8 cellular contexts compared by ENCODE assay signal in the genomic region with DNA sequence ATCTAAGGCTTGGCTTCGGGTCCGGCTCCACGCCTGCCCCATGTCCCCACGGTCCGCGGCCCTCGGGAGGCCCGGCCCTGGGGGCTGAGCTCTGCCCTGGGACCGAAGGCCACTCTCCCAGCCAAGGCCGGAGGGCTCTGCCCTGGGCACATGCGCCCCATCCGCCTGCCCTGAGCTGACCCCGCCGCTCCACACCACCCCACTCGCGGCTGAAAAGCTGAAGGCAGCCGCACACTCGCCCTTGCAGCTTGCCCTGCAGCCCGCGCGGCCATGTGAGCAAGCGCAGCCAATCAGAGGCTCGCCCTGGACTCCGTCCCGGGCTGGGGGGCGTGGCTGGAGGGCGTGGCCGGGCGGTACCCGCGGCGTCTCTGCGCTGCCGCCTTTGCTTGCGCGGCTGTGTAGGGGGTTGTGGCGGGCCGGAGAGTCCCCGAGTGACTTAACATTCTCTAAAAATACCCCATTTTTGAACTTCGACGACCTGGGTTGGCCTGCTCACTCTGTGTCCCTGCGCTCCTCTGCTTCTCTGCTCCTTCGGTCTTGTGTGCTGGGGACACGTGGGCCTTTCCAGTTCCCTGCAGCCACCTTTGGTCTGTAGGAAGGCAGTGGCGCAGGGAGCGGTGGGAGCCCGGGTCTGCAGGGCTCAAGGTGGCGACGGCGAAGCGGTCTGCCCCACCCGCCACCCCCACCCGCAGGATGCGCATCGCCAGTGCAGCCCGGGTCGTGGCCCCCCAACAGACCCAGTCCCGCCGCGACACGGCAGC. TPM values are rescaled to one million over a fixed set of nuclear protein-coding genes. Genes with fewer than 3 reads are reported as not detected.
DNase-seq lines count a peak whose midpoint lies in the region; ATAC-seq and TF ChIP-seq lines count a peak whose summit lies in the region.

No MANE protein-coding gene starts in this region.

- H3K27me3 ChIP-seq in DND-41 (ENCODE audit: insufficient read depth, low read length, poor library complexity) (no peaks in the 10 kb centered on the region), IMR-90 (ENCODE audit: control insufficient read depth, insufficient read depth, low read length) (no peaks in the 10 kb centered on the region), stomach smooth muscle (ENCODE audit: control insufficient read depth in 1 of 2, insufficient read depth in 2 of 2, low read length in 2 of 2) (no peaks in the 10 kb centered on the region)

- no peaks in the 10 kb centered on the region for H3K79me2 ChIP-seq in DND-41 (ENCODE audit: insufficient read depth, low read length)

- H3K4me1 Mint-ChIP-seq in activated T-helper 2 cell treated with anti-CD3 and anti-CD28 coated beads, Interferon-gamma antibody, Interleukin-2, Interleukin-4, amounts not matched to agents 10 μg/mL and 5 μg/mL and 100 μg/mL, durations not matched to agents 14 hours and 24 hours and 36 hours (ENCODE audit: low read depth), result peaks cover 31% of the 10 kb centered on the region
- H3K4me1 Mint-ChIP-seq in neural crest cell, result peaks cover 9% of the 10 kb centered on the region

- no peak for TF ChIP-seq POLR2A in IMR-90 (IDR thresholded peaks at IDR 0.05; ENCODE audit: low read depth, low read length)

- H3K9me3 ChIP-seq in DND-41 (ENCODE audit: insufficient read depth, low read length, severe bottlenecking) (no peaks in the 10 kb centered on the region), IMR-90 (ENCODE audit: control insufficient read depth, insufficient read depth, low read length) (no peaks in the 10 kb centered on the region), stomach smooth muscle (ENCODE audit: control insufficient read depth in 2 of 2, low read length in 2 of 2) (no peaks in the 10 kb centered on the region)

- BruUV-seq in IMR-90 (replicated peaks; lab: Mats Ljungman, UMichigan), result no TSS peak

- no peaks in the 10 kb centered on the region for H3K9me3 Mint-ChIP-seq in activated T-helper 2 cell treated with anti-CD3 and anti-CD28 coated beads, Interferon-gamma antibody, Interleukin-2, Interleukin-4, amounts not matched to agents 10 μg/mL and 5 μg/mL and 100 μg/mL, durations not matched to agents 14 hours and 24 hours and 36 hours
- H3K9me3 Mint-ChIP-seq in neural crest cell, result no peaks in the 10 kb centered on the region

- TF ChIP-seq CTCF in DND-41 (IDR thresholded peaks at IDR 0.05; ENCODE audit: borderline replicate concordance, extremely low read depth, low read length, poor library complexity, severe bottlenecking), result peak; percentile 31
- no peak for TF ChIP-seq CTCF in IMR-90 (conservative IDR thresholded peaks at IDR 0.05; ENCODE audit: low read depth, low read length)
- no peak for TF ChIP-seq CTCF in neural crest cell (conservative IDR thresholded peaks at IDR 0.05)

- H3K27me3 Mint-ChIP-seq in activated T-helper 2 cell treated with anti-CD3 and anti-CD28 coated beads, Interferon-gamma antibody, Interleukin-2, Interleukin-4, amounts not matched to agents 10 μg/mL and 5 μg/mL and 100 μg/mL, durations not matched to agents 14 hours and 24 hours and 36 hours (ENCODE audit: low read depth), result no peaks in the 10 kb centered on the region
- peaks cover 39% of the 10 kb centered on the region for H3K27me3 Mint-ChIP-seq in neural crest cell (ENCODE audit: low read depth)

- H2AFZ ChIP-seq in DND-41 (ENCODE audit: low read depth, low read length), result peak overlapping the region; percentile 99
- peak overlapping the region; percentile 98 for H2AFZ ChIP-seq in IMR-90 (replicated peaks; ENCODE audit: low read length, poor library complexity)

- H2BK120ac ChIP-seq in IMR-90 (ENCODE audit: low read depth, low read length), result peak overlapping the region; percentile 74

- H4K91ac ChIP-seq in IMR-90 (ENCODE audit: insufficient read depth, low read depth, low read length), result peak overlapping the region; percentile 84

- H3K9ac ChIP-seq in DND-41 (ENCODE audit: low read depth, low read length), result peak overlapping the region; percentile 92
- H3K9ac ChIP-seq in IMR-90 (ENCODE audit: low read depth, low read length), result peak overlapping the region; percentile 78
- peak overlapping the region; percentile 48 to 64 for H3K9ac ChIP-seq in stomach smooth muscle (ENCODE audit: low read length in 2 of 2)

- peak overlapping the region; percentile 82 for H3K4me3 Mint-ChIP-seq in activated T-helper 2 cell treated with anti-CD3 and anti-CD28 coated beads, Interferon-gamma antibody, Interleukin-2, Interleukin-4, amounts not matched to agents 10 μg/mL and 5 μg/mL and 100 μg/mL, durations not matched to agents 14 hours and 24 hours and 36 hours (ENCODE audit: low read depth)
- H3K4me3 Mint-ChIP-seq in neural crest cell, result peak overlapping the region; percentile 74

- H2BK5ac ChIP-seq in IMR-90 (ENCODE audit: low read depth, low read length, poor library complexity, severe bottlenecking), result peak overlapping the region; percentile 18

- peak overlapping the region; percentile 74 for H2AK9ac ChIP-seq in IMR-90 (replicated peaks; ENCODE audit: low read depth, low read length, poor library complexity)

- no peaks in the 10 kb centered on the region for H3K36me3 ChIP-seq in DND-41 (ENCODE audit: insufficient read depth, low read length)
- no peaks in the 10 kb centered on the region for H3K36me3 ChIP-seq in IMR-90 (ENCODE audit: control insufficient read depth, insufficient read depth, low read length)
- H3K36me3 ChIP-seq in stomach smooth muscle (ENCODE audit: control insufficient read depth in 2 of 2, insufficient read depth in 2 of 2, low read length in 2 of 2), result no peaks in the 10 kb centered on the region

- ATAC-seq in DND-41 (ENCODE audit: insufficient read depth, low read depth) (peak; percentile 88), GM21528 (IDR thresholded peaks at IDR 0.05; ENCODE audit: low FRiP score, unreplicated experiment) (peak; percentile 90), IMR-90 (ENCODE audit: low read depth) (peak; percentile 96)

- H3K4me3 ChIP-seq in DND-41 (ENCODE audit: low read depth in 1 of 2, low read length in 2 of 2) (peak overlapping the region; percentile 63 to 90; a peak in 3 of 4 replicates), IMR-90 (ENCODE audit: insufficient read depth, low read depth, low read length) (peak overlapping the region; percentile 57), stomach smooth muscle (ENCODE audit: low read length in 2 of 2) (peak overlapping the region; percentile 64 to 81)

- no peaks in the 10 kb centered on the region for H3K36me3 Mint-ChIP-seq in activated T-helper 2 cell treated with anti-CD3 and anti-CD28 coated beads, Interferon-gamma antibody, Interleukin-2, Interleukin-4, amounts not matched to agents 10 μg/mL and 5 μg/mL and 100 μg/mL, durations not matched to agents 14 hours and 24 hours and 36 hours (ENCODE audit: low read depth)
- no peaks in the 10 kb centered on the region for H3K36me3 Mint-ChIP-seq in neural crest cell (ENCODE audit: low read depth)

- H3K4me1 ChIP-seq in DND-41 (ENCODE audit: insufficient read depth, low read length) (peaks cover 31% of the 10 kb centered on the region), IMR-90 (ENCODE audit: control insufficient read depth, insufficient read depth, low read length) (peaks cover 11% of the 10 kb centered on the region), stomach smooth muscle (ENCODE audit: control insufficient read depth, insufficient read depth, low read length) (peaks cover 26% of the 10 kb centered on the region)

- no peaks in the 10 kb centered on the region for H3K9me1 ChIP-seq in IMR-90 (ENCODE audit: insufficient read depth, low read length)

- in situ Hi-C loops in IMR-90 (cut with MboI; ENCODE audit: low sequenced_read_pairs), result no loop called here

- 0 out of 2 replicates have a peak overlapping the region, but pooled peaks have one; percentile 7 for H2AK5ac ChIP-seq in IMR-90 (ENCODE audit: low read depth, low read length)

- H4K20me1 ChIP-seq in DND-41 (ENCODE audit: insufficient read depth, low read length) (no peaks in the 10 kb centered on the region), IMR-90 (ENCODE audit: insufficient read depth, low read length) (no peaks in the 10 kb centered on the region)

- H3K4me2 ChIP-seq in DND-41 (ENCODE audit: insufficient read depth, low read length) (peak overlapping the region; percentile 99), IMR-90 (ENCODE audit: low read depth, low read length) (peak overlapping the region; percentile 88)

- WGBS in IMR-90 (ENCODE audit: extremely low coverage in 2 of 2, insufficient read length in 1 of 2), 2 experiments, result 3% methylated on average over 20 of the region's 61 CpGs; no CpG with 5 or more reads in 1 of the 2 experiments

- POLR2A ChIA-PET in IMR-90 (lab: Charles Lee; ENCODE audit: unreplicated experiment), result interaction anchor here (0.6 to 0.7 kb wide), 2 partner anchors 11 to 309 kb away, joined by 3 to 5 read pairs; no protein-coding TSS in a partner anchor

- peak overlapping the region; percentile 84 for H3K4ac ChIP-seq in IMR-90 (ENCODE audit: low read depth, low read length)

- H3K14ac ChIP-seq in IMR-90 (replicated peaks; ENCODE audit: low read depth, low read length), result peak overlapping the region; percentile 96

- peak overlapping the region; percentile 47 for H4K5ac ChIP-seq in IMR-90 (ENCODE audit: low read depth, low read length)

- peak overlapping the region; percentile 62 for H3K23ac ChIP-seq in IMR-90 (ENCODE audit: low read depth, low read length)

- no peak overlapping the region for H3K27ac Mint-ChIP-seq in activated T-helper 2 cell treated with anti-CD3 and anti-CD28 coated beads, Interferon-gamma antibody, Interleukin-2, Interleukin-4, amounts not matched to agents 10 μg/mL and 5 μg/mL and 100 μg/mL, durations not matched to agents 14 hours and 24 hours and 36 hours
- H3K27ac Mint-ChIP-seq in neural crest cell (ENCODE audit: unreplicated experiment), result no peak overlapping the region

- H3K56ac ChIP-seq in IMR-90 (ENCODE audit: extremely low read depth, insufficient read depth, low read length), result peak overlapping the region; percentile 40; the same call in 1 of the 2 replicates

- dilution Hi-C loops in IMR-90 (cut with HindIII; ENCODE audit: low sequenced_read_pairs, unreplicated experiment), result no loop called here

- no peak for TF ChIP-seq RAD21 in IMR-90 (IDR thresholded peaks at IDR 0.05; ENCODE audit: low read length)

- intact Hi-C loops in IMR-90 (cut with micrococcal nuclease), result no loop called here
- intact Hi-C loops in activated T-helper 2 cell treated with anti-CD3 and anti-CD28 coated beads, Interferon-gamma antibody, Interleukin-2, Interleukin-4, amounts not matched to agents 10 μg/mL and 5 μg/mL and 100 μg/mL, durations not matched to agents 14 hours and 24 hours and 36 hours (cut with micrococcal nuclease), result no loop called here

- CTCF ChIA-PET in IMR-90 (lab: Yijun Ruan, JAX), result interaction anchor here (0.8 kb wide), 1 partner anchor 238 kb away, joined by 4 read pairs; no protein-coding TSS in a partner anchor

- H4K8ac ChIP-seq in IMR-90 (ENCODE audit: low read depth in 2 of 2, low read length in 2 of 2), result peak overlapping the region; percentile 85 to 95

- peak overlapping the region; percentile 63; the same call in 1 of the 3 replicates for H2BK15ac ChIP-seq in IMR-90 (ENCODE audit: low read depth, low read length)

- H3K18ac ChIP-seq in IMR-90 (ENCODE audit: low read depth, low read length), result peak overlapping the region; percentile 10; the same call in 1 of the 2 replicates

- no peak overlapping the region for H2BK20ac ChIP-seq in IMR-90 (ENCODE audit: low read depth, low read length)

- H3K27ac ChIP-seq in DND-41 (ENCODE audit: low read length) (peak overlapping the region; percentile 82), IMR-90 (ENCODE audit: insufficient read depth, low read length) (peak overlapping the region; percentile 53), stomach smooth muscle (ENCODE audit: low read length) (peak overlapping the region; percentile 53)

- peak; percentile 91 for DNase-seq in DND-41
- peak; percentile 64 for DNase-seq in IMR-90
- peak; percentile 77 for DNase-seq in RPMI7951 (ENCODE audit: low read depth)
- peak; percentile 91 for DNase-seq in activated T-helper 2 cell treated with anti-CD3 and anti-CD28 coated beads, Interferon-gamma antibody, Interleukin-2, Interleukin-4, amounts not matched to agents 10 μg/mL and 5 μg/mL and 100 μg/mL, durations not matched to agents 14 hours and 24 hours and 36 hours (ENCODE audit: low spot score)
- peak; percentile 55 for DNase-seq in fibroblast of the conjunctiva (ENCODE audit: low read depth)
- DNase-seq in neural crest cell (ENCODE audit: low read depth, low spot score), result peak; percentile 93

- H3K79me1 ChIP-seq in IMR-90 (ENCODE audit: low read depth in 1 of 2, low read length in 2 of 2), result peaks cover 3 to 9% of the 10 kb centered on the region in 2 experiments; a peak in 3 of 4 replicates

RNA-seq across cellular contexts. Expression of gene MAP2K3, which starts 8.8 kb away (rescaled TPM):
- 23.5 and 25.0 TPM in 2 replicates for total RNA-seq in IMR-90 (2012; rRNA removed)
- 72.6 and 82.2 TPM in 2 replicates for polyA plus RNA-seq in IMR-90 (2012; rRNA removed)
- 80.0 and 96.7 TPM in 2 replicates for polyA plus RNA-seq in IMR-90 (2012; cell fraction: cytosol; rRNA removed)
- polyA plus RNA-seq in IMR-90 (2012; cell fraction: nucleus; rRNA removed; ENCODE audit: low replicate concordance), result 106 and 189 TPM in 2 replicates
- 7.1 and 13.0 TPM in 2 replicates for total RNA-seq in RPMI7951 (2014; rRNA removed; shearing (Covaris generic))
- total RNA-seq in activated T-helper 2 cell treated with anti-CD3 and anti-CD28 coated beads, Interferon-gamma antibody, Interleukin-2, Interleukin-4, amounts not matched to agents 10 μg/mL and 5 μg/mL and 100 μg/mL, durations not matched to agents 14 hours and 24 hours and 36 hours, result 149 and 157 TPM in 2 replicates
- 19.4 and 20.3 TPM in 2 replicates for total RNA-seq in neural crest cell

RNA-seq across cellular contexts. Expression of gene NATD1, which starts 22.5 kb away (rescaled TPM):
- total RNA-seq in IMR-90 (2012; rRNA removed) (0.56 and 0.90 TPM in 2 replicates), neural crest cell (6.3 and 6.7 TPM in 2 replicates)
- 4.1 and 4.3 TPM in 2 replicates for polyA plus RNA-seq in IMR-90 (2012; rRNA removed)
- 2.2 and 5.3 TPM in 2 replicates for polyA plus RNA-seq in IMR-90 (2012; cell fraction: cytosol; rRNA removed)
- polyA plus RNA-seq in IMR-90 (2012; cell fraction: nucleus; rRNA removed; ENCODE audit: low replicate concordance), result 4.7 and 7.3 TPM in 2 replicates
- 0.72 and 0.88 TPM in 2 replicates for total RNA-seq in RPMI7951 (2014; rRNA removed; shearing (Covaris generic))
- 1.4 and 1.6 TPM in 2 replicates for total RNA-seq in activated T-helper 2 cell treated with anti-CD3 and anti-CD28 coated beads, Interferon-gamma antibody, Interleukin-2, Interleukin-4, amounts not matched to agents 10 μg/mL and 5 μg/mL and 100 μg/mL, durations not matched to agents 14 hours and 24 hours and 36 hours

Comparison
In these comparisons a context has a peak if more than half of its experiments do, and no peak if none do; other contexts are left out.
1. Peak in every context shown above with its lines: DNase-seq, ATAC-seq, H3K4me3 ChIP-seq and H3K27ac ChIP-seq.